ENCODE assay signal across 7 cellular contexts in the genomic region with DNA sequence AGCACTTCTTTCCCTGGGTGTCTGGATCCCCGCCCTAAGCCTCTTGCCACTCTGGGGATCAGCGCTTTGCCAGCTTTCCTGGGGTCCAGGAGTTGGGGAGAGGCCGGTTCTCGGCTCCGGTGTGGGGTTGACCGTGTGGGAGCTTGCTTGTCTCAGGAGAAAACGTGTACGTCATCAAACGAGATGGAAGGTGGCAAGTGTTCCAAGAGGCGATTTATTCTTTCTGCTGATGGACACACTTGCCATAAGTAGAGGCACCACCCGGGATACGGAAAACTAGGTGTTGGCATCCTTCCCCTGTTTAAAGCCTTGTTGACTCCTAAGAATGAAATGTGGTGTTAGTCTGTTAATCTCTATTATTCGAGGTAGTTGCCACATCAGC. TPM values are rescaled to one million over a fixed set of nuclear protein-coding genes. Genes with fewer than 3 reads are reported as not detected.
DNase-seq lines count a peak whose midpoint lies in the region; ATAC-seq, FAIRE-seq and TF ChIP-seq lines count a peak whose summit lies in the region.

No MANE protein-coding gene starts in this region.

- H3K4me1 ChIP-seq in body of pancreas (peaks cover 27% of the 10 kb centered on the region), mesenchymal stem cell (ENCODE audit: control insufficient read depth, insufficient read depth, low read depth, low read length) (peaks cover 3% of the 10 kb centered on the region), aorta (ENCODE audit: control insufficient read depth in 1 of 2, insufficient read depth in 2 of 2, low read length in 2 of 2) (peaks cover 0 to 6% of the 10 kb centered on the region in 2 donors)

- H3K4me3 ChIP-seq in body of pancreas: peak overlapping the region; percentile 64 to 92
- peak overlapping the region; percentile 67 to 93 for H3K4me3 ChIP-seq in mesenchymal stem cell (ENCODE audit: insufficient read depth in 1 of 2, low read depth in 1 of 2, low read length in 2 of 2)
- peak overlapping the region; percentile 70 to 96 for H3K4me3 ChIP-seq in aorta (ENCODE audit: low read length in 2 of 2)

- FAIRE-seq in GM19239 (lab: Jason Lieb, UNC) (peak; percentile 8), HTR-8/SVneo (lab: Jason Lieb, UNC) (no peak)

- H3K27me3 ChIP-seq in body of pancreas: no peaks in the 10 kb centered on the region
- H3K27me3 ChIP-seq in mesenchymal stem cell (ENCODE audit: control insufficient read depth in 1 of 2, insufficient read depth in 1 of 2, low read length in 2 of 2): no peaks in the 10 kb centered on the region
- H3K27me3 ChIP-seq in aorta (ENCODE audit: control insufficient read depth in 1 of 2, insufficient read depth in 2 of 2, low read length in 1 of 2): no peaks in the 10 kb centered on the region

- H2AFZ ChIP-seq in mesenchymal stem cell (ENCODE audit: low read depth, low read length): peak overlapping the region; percentile 2

- H3K27ac ChIP-seq in body of pancreas: peak overlapping the region; percentile 64 to 95 (median 92)
- peak overlapping the region; percentile 85 for H3K27ac ChIP-seq in mesenchymal stem cell (ENCODE audit: low read length, poor library complexity, severe bottlenecking)
- H3K27ac ChIP-seq in aorta (ENCODE audit: low read depth in 1 of 2, low read length in 2 of 2): peak overlapping the region; percentile 15 to 79

- ATAC-seq in body of pancreas (no peak), aorta (ENCODE audit: low FRiP score) (peak; percentile 28)

- H3K79me1 ChIP-seq in mesenchymal stem cell (replicated peaks; ENCODE audit: low read length, poor library complexity, severe bottlenecking): no peaks in the 10 kb centered on the region

- no peaks in the 10 kb centered on the region for H3K9me3 ChIP-seq in body of pancreas
- no peaks in the 10 kb centered on the region for H3K9me3 ChIP-seq in mesenchymal stem cell (ENCODE audit: control insufficient read depth, low read length)
- H3K9me3 ChIP-seq in aorta (ENCODE audit: control insufficient read depth, low read length): no peaks in the 10 kb centered on the region

- DNase-seq in GM19239 (ENCODE audit: insufficient read length, low spot score): no peak
- peak; percentile 27 for DNase-seq in HTR-8/SVneo (ENCODE audit: insufficient read length, low spot score)
- no peak for DNase-seq in body of pancreas
- no peak for DNase-seq in mesenchymal stem cell
- no peak for DNase-seq in aorta
- DNase-seq in stimulated activated CD4-positive, alpha-beta T cell treated with anti-CD3 and anti-CD28 coated beads, Interleukin-2, amount 100 ng/mL, for 24 hours: no peak
- DNase-seq in GDM1 (lab: John Stamatoyannopoulos, UW): no peak

- H2BK15ac ChIP-seq in mesenchymal stem cell (ENCODE audit: low read depth, poor library complexity, severe bottlenecking): peak overlapping the region; percentile 26

- intact Hi-C loops in body of pancreas (cut with DNase I) (no loop called here), aorta (cut with DNase I) (no loop called here)

- WGBS in body of pancreas, 2 donors: 0 to 1% methylated on average over 13 of the region's 13 CpGs
- 2% methylated on average over 13 of the region's 13 CpGs for WGBS in mesenchymal stem cell
- 0% methylated on average over 13 of the region's 13 CpGs for WGBS in aorta, 2 donors

- H3K9ac ChIP-seq in mesenchymal stem cell (ENCODE audit: low read length): peak overlapping the region; percentile 97

- no peak overlapping the region for H4K91ac ChIP-seq in mesenchymal stem cell (ENCODE audit: low read length)

- TF ChIP-seq POLR2A in body of pancreas (IDR thresholded peaks at IDR 0.05): peak in 1 of 3 donors; percentile 42

- no peak overlapping the region for H2AK5ac ChIP-seq in mesenchymal stem cell (ENCODE audit: low read length, severe bottlenecking)

- H2BK5ac ChIP-seq in mesenchymal stem cell (ENCODE audit: low read depth, low read length, poor library complexity, severe bottlenecking): no peak overlapping the region

- TF ChIP-seq CTCF in body of pancreas (IDR thresholded peaks at IDR 0.05): no peak

- H3K4me2 ChIP-seq in mesenchymal stem cell (ENCODE audit: low read length, poor library complexity, severe bottlenecking): peak overlapping the region; percentile 58

- no peak overlapping the region for H3K23ac ChIP-seq in mesenchymal stem cell (ENCODE audit: low read length in 2 of 2)

- H3K36me3 ChIP-seq in body of pancreas (replicated peaks in 1 of 2; ENCODE audit: insufficient read depth in 1 of 2, low read depth in 2 of 2): peaks cover 1 to 14% of the 10 kb centered on the region in 2 donors
- H3K36me3 ChIP-seq in mesenchymal stem cell (ENCODE audit: control insufficient read depth in 1 of 2, insufficient read depth in 2 of 2, low read depth in 1 of 2, low read length in 2 of 2): peaks cover 5 to 36% of the 10 kb centered on the region in 2 experiments
- H3K36me3 ChIP-seq in aorta (ENCODE audit: control insufficient read depth in 1 of 2, insufficient read depth in 2 of 2, low read length in 1 of 2): no peaks in the 10 kb centered on the region

- H3K14ac ChIP-seq in mesenchymal stem cell (ENCODE audit: low read length in 2 of 2): no peak overlapping the region

- H3K4ac ChIP-seq in mesenchymal stem cell (ENCODE audit: low read depth in 1 of 2, low read length in 2 of 2): no peak overlapping the region

- H2BK12ac ChIP-seq in mesenchymal stem cell (ENCODE audit: low read length in 2 of 2): no peak overlapping the region

- H3K18ac ChIP-seq in mesenchymal stem cell (ENCODE audit: low read depth in 1 of 2, low read length in 2 of 2): no peak overlapping the region

- no peak overlapping the region for H2BK120ac ChIP-seq in mesenchymal stem cell (ENCODE audit: low read depth, low read length)

- no peak overlapping the region for H4K8ac ChIP-seq in mesenchymal stem cell (ENCODE audit: low read length)

RNA-seq across cellular contexts. Expression of gene ZWILCH, which starts 0.3 kb away (rescaled TPM):
- total RNA-seq in body of pancreas (1 to 10 TPM in 1 of 2 donors, under 1 TPM in 1; 0.99 to 1.8 TPM), aorta (1 to 10 TPM; 5.8 to 6.6 TPM)
- 6.7 TPM for polyA plus RNA-seq in mesenchymal stem cell (2013, experiment 1 of 2)
- 7.0 TPM for polyA plus RNA-seq in mesenchymal stem cell (2013, experiment 2 of 2)
- polyA plus RNA-seq in aorta: 1 to 10 TPM; 2.3 to 3.9 TPM

RNA-seq across cellular contexts. Expression of gene RPL4, which starts 0.8 kb away (rescaled TPM):
- total RNA-seq in body of pancreas (1,000 to 10,000 TPM in 1 of 2 donors, 100 to 1,000 TPM in 1; 789 to 1,823 TPM), aorta (1,000 to 10,000 TPM; 1,651 to 1,680 TPM)
- 2,488 TPM for polyA plus RNA-seq in mesenchymal stem cell (2013, experiment 1 of 2)
- 2,592 TPM for polyA plus RNA-seq in mesenchymal stem cell (2013, experiment 2 of 2)
- polyA plus RNA-seq in aorta: 1,000 to 10,000 TPM; 3,086 to 4,650 TPM

RNA-seq across cellular contexts. Expression of gene SNAPC5, which starts 7.9 kb away (rescaled TPM):
- total RNA-seq in body of pancreas: 10 to 100 TPM; 13.5 to 14.5 TPM
- 18.0 TPM for polyA plus RNA-seq in mesenchymal stem cell (2013, experiment 1 of 2)
- polyA plus RNA-seq in mesenchymal stem cell (2013, experiment 2 of 2): 18.2 TPM
- total RNA-seq in aorta: 10 to 100 TPM; 18.9 to 19.3 TPM
- 10 to 100 TPM; 25.0 to 60.1 TPM for polyA plus RNA-seq in aorta
